Comparison of ENCODE assay signal across 1 cellular context in genomic region chr16:23729503-23730424, GRCh38.
TF ChIP-seq lines count a peak whose summit lies in the region.

No MANE protein-coding gene starts in this region.

TF ChIP-seq in K562, 482 proteins besides CTCF, POLR2A, EP300 and RAD21 (continued from another document and continues in another):
- no peak for TF ChIP-seq RERE (CRISPR knock-in tag; IDR thresholded peaks at IDR 0.05; ENCODE audit: borderline replicate concordance)
- 0 out of 2 replicates have a peak, but pooled peaks have one; percentile 74 for TF ChIP-seq CTBP1 (IDR thresholded peaks at IDR 0.05; ENCODE audit: borderline replicate concordance)
- TF ChIP-seq ZNF668 (CRISPR knock-in tag; IDR thresholded peaks at IDR 0.05) = no peak
- TF ChIP-seq ZNF449 (CRISPR knock-in tag; IDR thresholded peaks at IDR 0.05) = no peak
- TF ChIP-seq TRIM28 (IDR thresholded peaks at IDR 0.05) = peak; percentile 25; the same call in 1 of the 2 replicates
- no peak for TF ChIP-seq BRD4 (IDR thresholded peaks at IDR 0.05)
- peak; percentile 89 to 95 for TF ChIP-seq FOXK2 (conservative IDR thresholded peaks at IDR 0.05 in 1 of 2, IDR thresholded peaks at IDR 0.05 in 1 of 2; ENCODE audit: low read depth in 2 of 2)
- no peak for TF ChIP-seq ELF2 (CRISPR knock-in tag; IDR thresholded peaks at IDR 0.05)
- TF ChIP-seq PURB (CRISPR knock-in tag; IDR thresholded peaks at IDR 0.05; ENCODE audit: low read depth) = no peak
- no peak for TF ChIP-seq TEAD2 (tag; IDR thresholded peaks at IDR 0.05)
- TF ChIP-seq HDGF (IDR thresholded peaks at IDR 0.05) = peak; percentile 15; the same call in 1 of the 2 replicates
- TF ChIP-seq CCNT2 (IDR thresholded peaks at IDR 0.05; ENCODE audit: borderline replicate concordance, extremely low read depth, insufficient read length, low read depth, low read length) = no peak
- TF ChIP-seq XRCC3 (IDR thresholded peaks at IDR 0.05) = no peak
- TF ChIP-seq SNAPC5 (CRISPR knock-in tag; IDR thresholded peaks at IDR 0.05) = no peak
- no peak for TF ChIP-seq CHD1 (IDR thresholded peaks at IDR 0.05; ENCODE audit: low read length)
- no peak for TF ChIP-seq FOXO4 (CRISPR knock-in tag; IDR thresholded peaks at IDR 0.05)
- no peak for TF ChIP-seq ZC3H8 (IDR thresholded peaks at IDR 0.05)
- no peak for TF ChIP-seq E2F5 (CRISPR knock-in tag; IDR thresholded peaks at IDR 0.05)
- TF ChIP-seq VEZF1 (CRISPR knock-in tag; IDR thresholded peaks at IDR 0.05) = no peak
- no peak for TF ChIP-seq ZNF551 (CRISPR knock-in tag; IDR thresholded peaks at IDR 0.05)
- TF ChIP-seq FOXK1 (CRISPR knock-in tag; IDR thresholded peaks at IDR 0.05; ENCODE audit: borderline replicate concordance) = no peak
- no peak for TF ChIP-seq ZSCAN29 (IDR thresholded peaks at IDR 0.05)
- TF ChIP-seq ZNF175 (CRISPR knock-in tag; IDR thresholded peaks at IDR 0.05; ENCODE audit: low read depth) = no peak
- no peak for TF ChIP-seq ZNF3 (CRISPR knock-in tag; IDR thresholded peaks at IDR 0.05)
- 0 out of 2 replicates have a peak, but pooled peaks have one; percentile 34 for TF ChIP-seq EHMT2 (IDR thresholded peaks at IDR 0.05)
- TF ChIP-seq HOXB6 (CRISPR knock-in tag; IDR thresholded peaks at IDR 0.05; ENCODE audit: borderline replicate concordance) = no peak
- TF ChIP-seq ZNF766 (CRISPR knock-in tag; conservative IDR thresholded peaks at IDR 0.05) = 0 out of 2 replicates have a peak, but pooled peaks have one; percentile 25
- no peak for TF ChIP-seq PHB (CRISPR knock-in tag; IDR thresholded peaks at IDR 0.05)
- TF ChIP-seq ZNF696 (CRISPR knock-in tag; conservative IDR thresholded peaks at IDR 0.05) = no peak
- TF ChIP-seq ZFP30 (CRISPR knock-in tag; IDR thresholded peaks at IDR 0.05; ENCODE audit: borderline replicate concordance) = no peak
- no peak for TF ChIP-seq RUNX1 (IDR thresholded peaks at IDR 0.05; ENCODE audit: low read depth)
- TF ChIP-seq DPF2 (IDR thresholded peaks at IDR 0.05) = peak; percentile 46; the same call in 1 of the 2 replicates
- TF ChIP-seq ZNF609 (CRISPR knock-in tag; IDR thresholded peaks at IDR 0.05; ENCODE audit: borderline replicate concordance) = no peak
- TF ChIP-seq SIRT6 (IDR thresholded peaks at IDR 0.05; ENCODE audit: low read depth, low read length) = no peak
- no peak for TF ChIP-seq NCOA6 (IDR thresholded peaks at IDR 0.05)
- TF ChIP-seq ARID1B (IDR thresholded peaks at IDR 0.05) = 0 out of 2 replicates have a peak, but pooled peaks have one; percentile 10
- no peak for TF ChIP-seq LARP7 (IDR thresholded peaks at IDR 0.05)
- no peak for TF ChIP-seq E2F4 (CRISPR knock-in tag; IDR thresholded peaks at IDR 0.05; ENCODE audit: low read depth)
- TF ChIP-seq RBFOX2 (IDR thresholded peaks at IDR 0.05; ENCODE audit: low read depth, low read length) = peak; percentile 56; the same call in 1 of the 2 replicates
- no peak for TF ChIP-seq HNRNPUL1 (IDR thresholded peaks at IDR 0.05; ENCODE audit: low read length)
- no peak for TF ChIP-seq CREB1 (IDR thresholded peaks at IDR 0.05)
- TF ChIP-seq CREB1 (CRISPR knock-in tag; IDR thresholded peaks at IDR 0.05) = no peak
- TF ChIP-seq CBX3 (IDR thresholded peaks at IDR 0.05; ENCODE audit: borderline replicate concordance in 1 of 2, low read length in 2 of 2) = no peak
- TF ChIP-seq ZNF23 (CRISPR knock-in tag; IDR thresholded peaks at IDR 0.05) = no peak
- TF ChIP-seq DMBX1 (CRISPR knock-in tag; IDR thresholded peaks at IDR 0.05; ENCODE audit: borderline replicate concordance) = no peak
- TF ChIP-seq DDX20 (tag; IDR thresholded peaks at IDR 0.05; ENCODE audit: low read depth) = no peak
- TF ChIP-seq ZNF695 (CRISPR knock-in tag; IDR thresholded peaks at IDR 0.05) = no peak
